Comparison of ENCODE assay signal across 2 cellular contexts in the genomic region with DNA sequence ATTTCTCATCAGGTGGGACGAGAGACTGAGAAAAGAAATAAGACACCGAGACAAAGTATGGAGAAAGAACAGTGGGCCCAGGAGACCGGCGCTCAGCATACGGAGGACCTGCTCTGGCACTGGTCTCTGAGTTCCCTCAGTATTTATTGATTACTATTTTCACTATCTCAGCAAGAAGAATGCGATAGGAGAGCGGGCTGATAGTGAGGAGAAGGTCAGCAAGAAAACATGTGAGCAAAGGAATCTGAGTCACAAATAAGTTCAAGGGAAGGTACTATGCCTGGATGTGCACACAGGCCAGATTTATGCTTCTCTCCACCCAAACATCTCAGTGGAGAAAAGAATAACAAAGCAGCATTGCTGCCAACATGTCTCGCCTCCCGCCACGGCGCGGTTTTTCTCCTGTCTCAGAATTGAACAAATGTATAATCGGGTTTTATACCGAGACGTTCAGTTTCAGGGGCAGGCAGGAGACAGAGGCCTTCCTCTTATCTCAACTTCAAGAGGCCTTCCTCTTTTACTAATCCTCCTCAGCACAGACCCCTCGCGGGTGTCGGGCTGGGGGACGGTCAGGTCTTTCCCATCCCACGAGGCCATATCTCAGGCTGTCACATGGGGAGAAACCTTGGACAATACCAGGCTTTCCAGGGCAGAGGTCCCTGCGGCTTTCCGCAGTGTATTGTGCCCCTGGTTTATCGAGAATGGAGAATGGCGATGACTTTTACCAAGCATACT. TPM values are rescaled to one million over a fixed set of nuclear protein-coding genes. Genes with fewer than 3 reads are reported as not detected.
"Had no signal": no experiment of that assay in that cellular context is flagged by ENCODE, and none has a peak within 500 bp of the region (broad histone marks: within the 10 kb centered on the region; RNA-seq: fewer than 3 reads in every experiment).

No MANE protein-coding gene starts in this region.

RNA-seq across cellular contexts. Expression of gene BSPRY, which starts 29.9 kb away (rescaled TPM):
- total RNA-seq: psoas muscle had no signal

RNA-seq across cellular contexts. Expression of gene C9orf43, which starts 31.3 kb away (rescaled TPM):
- polyA plus RNA-seq: aorta had no signal
